20 cellular contexts compared by ENCODE assay signal in genomic region chr11:76691655-76692054, GRCh38. TPM values are rescaled to one million over a fixed set of nuclear protein-coding genes. Genes with fewer than 3 reads are reported as not detected.
A peak's percentile ranks its signal among the peaks of the same experiment; 100 is the strongest.
DNase-seq lines count a peak whose midpoint lies in the region; ATAC-seq and TF ChIP-seq lines count a peak whose summit lies in the region.
"Had no signal": no experiment of that assay in that cellular context is flagged by ENCODE, and none has a peak within 500 bp of the region (broad histone marks: within the 10 kb centered on the region; RNA-seq: fewer than 3 reads in every experiment).

No MANE protein-coding gene starts in this region.

- H3K14ac ChIP-seq in IMR-90 (replicated peaks; ENCODE audit: low read depth, low read length), result no peak overlapping the region

- H2AK9ac ChIP-seq in IMR-90 (replicated peaks; ENCODE audit: low read depth, low read length, poor library complexity), result no peak overlapping the region

- no peak overlapping the region for H2BK5ac ChIP-seq in IMR-90 (ENCODE audit: low read depth, low read length, poor library complexity, severe bottlenecking)

- H2BK15ac ChIP-seq in IMR-90 (ENCODE audit: low read depth, low read length), result no peak overlapping the region

- H2BK20ac ChIP-seq in IMR-90 (ENCODE audit: low read depth, low read length), result no peak overlapping the region

- H3K4me2 ChIP-seq in IMR-90 (ENCODE audit: low read depth, low read length) (no peak overlapping the region), smooth muscle cell (no peak overlapping the region)

- WGBS in right cardiac atrium, result 89% methylated on average over 1 of the region's 1 CpG
- WGBS in IMR-90 (ENCODE audit: extremely low coverage in 2 of 2, insufficient read length in 1 of 2), 2 experiments, result no CpG with 5 or more reads among the region's 1 CpG
- WGBS in smooth muscle cell (ENCODE audit: low lambda C conversion rate), result 74% methylated on average over 1 of the region's 1 CpG

- H3K4me3 Mint-ChIP-seq in dendritic cell treated with granulocyte-macrophage colony-stimulating factor and Interleukin-4, amounts not matched to agents 40 ng/mL and 50 ng/mL, for 4 days, result no peak overlapping the region
- H3K4me3 Mint-ChIP-seq: CD4-positive, alpha-beta memory T cell had no signal

- H3K23ac ChIP-seq in IMR-90 (ENCODE audit: low read depth, low read length), result no peak overlapping the region; the same call in 1 of the 2 replicates

- H4K5ac ChIP-seq in IMR-90 (ENCODE audit: low read depth, low read length), result no peak overlapping the region

- ATAC-seq in Right ventricle myocardium inferior, result no peak
- no peak for ATAC-seq in right cardiac atrium
- no peak for ATAC-seq in IMR-90 (ENCODE audit: low read depth)
- ATAC-seq in GM18868 (IDR thresholded peaks at IDR 0.05; ENCODE audit: unreplicated experiment), result no peak

- H3K9ac ChIP-seq in IMR-90 (ENCODE audit: low read depth, low read length) (no peak overlapping the region), smooth muscle cell (ENCODE audit: low read depth) (peak overlapping the region; percentile 59)
- H3K9ac ChIP-seq: GM23248 had no signal

- H2AK5ac ChIP-seq in IMR-90 (ENCODE audit: low read depth, low read length), result peak overlapping the region; percentile 43; the same call in 1 of the 2 replicates

- H3K36me3 ChIP-seq in IMR-90 (ENCODE audit: control insufficient read depth, insufficient read depth, low read length) (no peaks in the 10 kb centered on the region), smooth muscle cell (ENCODE audit: low read depth) (no peaks in the 10 kb centered on the region)

- H3K4me3 ChIP-seq in right cardiac atrium (ENCODE audit: low read length), result no peak overlapping the region
- H3K4me3 ChIP-seq in IMR-90 (ENCODE audit: insufficient read depth, low read depth, low read length), result no peak overlapping the region
- H3K4me3 ChIP-seq in smooth muscle cell, result no peak overlapping the region
- H3K4me3 ChIP-seq: GM23248 had no signal

- H4K91ac ChIP-seq in IMR-90 (ENCODE audit: insufficient read depth, low read depth, low read length), result no peak overlapping the region; the same call in 1 of the 2 replicates

- POLR2A ChIA-PET in IMR-90 (lab: Charles Lee; ENCODE audit: unreplicated experiment), result no interaction called here

- H2BK120ac ChIP-seq in IMR-90 (ENCODE audit: low read depth, low read length), result no peak overlapping the region

- TF ChIP-seq CTCF in IMR-90 (conservative IDR thresholded peaks at IDR 0.05; ENCODE audit: low read depth, low read length), result no peak
- no peak for TF ChIP-seq CTCF in smooth muscle cell (IDR thresholded peaks at IDR 0.05; ENCODE audit: borderline replicate concordance, insufficient read depth, poor library complexity, severe bottlenecking)

- dilution Hi-C loops in IMR-90 (cut with HindIII; ENCODE audit: low sequenced_read_pairs, unreplicated experiment), result no loop called here

- H3K4me1 Mint-ChIP-seq in dendritic cell treated with granulocyte-macrophage colony-stimulating factor and Interleukin-4, amounts not matched to agents 40 ng/mL and 50 ng/mL, for 4 days (ENCODE audit: low read depth), result peaks cover 72% of the 10 kb centered on the region

- intact Hi-C loops in Right ventricle myocardium inferior (cut with DNase I), result no loop called here
- intact Hi-C loops in right cardiac atrium (cut with DNase I), result no loop called here
- intact Hi-C loops in IMR-90 (cut with micrococcal nuclease), result no loop called here
- intact Hi-C loops in dendritic cell treated with granulocyte-macrophage colony-stimulating factor and Interleukin-4, amounts not matched to agents 40 ng/mL and 50 ng/mL, for 4 days (cut with micrococcal nuclease), result no loop called here

- no peaks in the 10 kb centered on the region for H3K4me1 ChIP-seq in right cardiac atrium (ENCODE audit: control insufficient read depth, insufficient read depth, low read length)
- peaks cover 5% of the 10 kb centered on the region; the same call in 1 of the 2 replicates for H3K4me1 ChIP-seq in IMR-90 (ENCODE audit: control insufficient read depth, insufficient read depth, low read length)
- no peaks in the 10 kb centered on the region for H3K4me1 ChIP-seq in smooth muscle cell (ENCODE audit: low read depth)

- no peaks in the 10 kb centered on the region for H3K36me3 Mint-ChIP-seq in dendritic cell treated with granulocyte-macrophage colony-stimulating factor and Interleukin-4, amounts not matched to agents 40 ng/mL and 50 ng/mL, for 4 days (ENCODE audit: low read depth)
- H3K36me3 Mint-ChIP-seq: CD4-positive, alpha-beta memory T cell had no signal

- H3K4ac ChIP-seq in IMR-90 (ENCODE audit: low read depth, low read length), result no peak overlapping the region

- H3K9me3 Mint-ChIP-seq in dendritic cell treated with granulocyte-macrophage colony-stimulating factor and Interleukin-4, amounts not matched to agents 40 ng/mL and 50 ng/mL, for 4 days, result no peaks in the 10 kb centered on the region
- H3K9me3 Mint-ChIP-seq: CD4-positive, alpha-beta memory T cell had no signal

- no peak overlapping the region for H2AFZ ChIP-seq in IMR-90 (replicated peaks; ENCODE audit: low read length, poor library complexity)
- no peak overlapping the region for H2AFZ ChIP-seq in smooth muscle cell (ENCODE audit: low read depth)
- H2AFZ ChIP-seq: GM23248 had no signal

- no peak for TF ChIP-seq POLR2A in IMR-90 (IDR thresholded peaks at IDR 0.05; ENCODE audit: low read depth, low read length)

- no peaks in the 10 kb centered on the region for H3K79me2 ChIP-seq in smooth muscle cell (ENCODE audit: low read depth)

- in situ Hi-C loops in IMR-90 (cut with MboI; ENCODE audit: low sequenced_read_pairs), result no loop called here

- H3K27me3 ChIP-seq in right cardiac atrium (ENCODE audit: control insufficient read depth, insufficient read depth) (no peaks in the 10 kb centered on the region), IMR-90 (ENCODE audit: control insufficient read depth, insufficient read depth, low read length) (peaks cover 2% of the 10 kb centered on the region; the same call in 1 of the 2 replicates), smooth muscle cell (ENCODE audit: low read depth) (no peaks in the 10 kb centered on the region)

- no TSS peak for BruUV-seq in IMR-90 (replicated peaks; lab: Mats Ljungman, UMichigan)

- no peak overlapping the region for H3K56ac ChIP-seq in IMR-90 (ENCODE audit: extremely low read depth, insufficient read depth, low read length)

- CTCF ChIA-PET in IMR-90 (lab: Yijun Ruan, JAX), result no interaction called here

- peak overlapping the region; percentile 28 for H3K27ac Mint-ChIP-seq in dendritic cell treated with granulocyte-macrophage colony-stimulating factor and Interleukin-4, amounts not matched to agents 40 ng/mL and 50 ng/mL, for 4 days

- peaks cover 15% of the 10 kb centered on the region for H3K27me3 Mint-ChIP-seq in dendritic cell treated with granulocyte-macrophage colony-stimulating factor and Interleukin-4, amounts not matched to agents 40 ng/mL and 50 ng/mL, for 4 days

- no peaks in the 10 kb centered on the region for H3K9me3 ChIP-seq in right cardiac atrium (ENCODE audit: control insufficient read depth, low read length)
- H3K9me3 ChIP-seq in IMR-90 (ENCODE audit: control insufficient read depth, insufficient read depth, low read length), result no peaks in the 10 kb centered on the region
- no peaks in the 10 kb centered on the region for H3K9me3 ChIP-seq in smooth muscle cell (replicated peaks; ENCODE audit: low read depth)

- no peak overlapping the region for H4K8ac ChIP-seq in IMR-90 (ENCODE audit: low read depth in 2 of 2, low read length in 2 of 2)

- DNase-seq in Right ventricle myocardium inferior (ENCODE audit: missing footprints), result peak; percentile 45
- no peak for DNase-seq in right cardiac atrium
- DNase-seq in IMR-90, result no peak
- no peak for DNase-seq in smooth muscle cell (lab: John Stamatoyannopoulos, UW; ENCODE audit: unreplicated experiment)
- no peak for DNase-seq in activated effector memory CD4-positive, alpha-beta T cell treated with Interleukin-2 at 50 U/mL for 16 hours
- DNase-seq: 8988T; C1 segment of cervical spinal cord; Calu3; CD4-positive, alpha-beta memory T cell; COR-L47; DMS53; DMS79 treated with DMSO at 0.1 percent for 48 hours; GF-D8; GM23248; H7; HCEC 1CT had no signal

- no peak for TF ChIP-seq RAD21 in IMR-90 (IDR thresholded peaks at IDR 0.05; ENCODE audit: low read length)

- no peaks in the 10 kb centered on the region for H3F3A ChIP-seq in smooth muscle cell (ENCODE audit: low read depth)

- no peaks in the 10 kb centered on the region for H3K79me1 ChIP-seq in IMR-90 (ENCODE audit: low read depth in 1 of 2, low read length in 2 of 2)

- no peaks in the 10 kb centered on the region for H3K9me1 ChIP-seq in IMR-90 (ENCODE audit: insufficient read depth, low read length)

- H4K20me1 ChIP-seq in IMR-90 (ENCODE audit: insufficient read depth, low read length), result no peaks in the 10 kb centered on the region
- H4K20me1 ChIP-seq in smooth muscle cell (ENCODE audit: low read depth), result no peaks in the 10 kb centered on the region

- H3K27ac ChIP-seq in right cardiac atrium (ENCODE audit: low read length) (no peak overlapping the region), IMR-90 (ENCODE audit: insufficient read depth, low read length) (no peak overlapping the region), smooth muscle cell (ENCODE audit: low read depth) (peak overlapping the region; percentile 81)
- H3K27ac ChIP-seq: GM23248 had no signal

- peak overlapping the region; percentile 12; the same call in 1 of the 2 replicates for H3K18ac ChIP-seq in IMR-90 (ENCODE audit: low read depth, low read length)

TF ChIP-seq in IMR-90, 13 proteins besides CTCF, POLR2A, EP300 and RAD21 (continues in another document):
- TF ChIP-seq MXI1 (IDR thresholded peaks at IDR 0.05; ENCODE audit: borderline replicate concordance, low read depth, low read length), result no peak
- TF ChIP-seq MAZ (IDR thresholded peaks at IDR 0.05; ENCODE audit: borderline replicate concordance, low read depth, low read length), result no peak
- no peak for TF ChIP-seq CHD1 (IDR thresholded peaks at IDR 0.05; ENCODE audit: low read depth, low read length)
- TF ChIP-seq RCOR1 (IDR thresholded peaks at IDR 0.05; ENCODE audit: insufficient replicate concordance, low read length), result no peak
- no peak for TF ChIP-seq CEBPB (IDR thresholded peaks at IDR 0.05; ENCODE audit: low read depth, low read length)
- no peak for TF ChIP-seq FOS (IDR thresholded peaks at IDR 0.05; ENCODE audit: low read depth, low read length)
- TF ChIP-seq BHLHE40 (IDR thresholded peaks at IDR 0.05; ENCODE audit: low read depth, low read length), result no peak

RNA-seq across cellular contexts. Expression of gene LRRC32, which starts 21.1 kb away (rescaled TPM):
- total RNA-seq in Right ventricle myocardium inferior (32.5 TPM), right cardiac atrium (10 to 100 TPM; 27.7 to 49.9 (median 44.9) TPM), IMR-90 (2012; rRNA removed) (4.2 and 5.2 TPM in 2 replicates), smooth muscle cell (147 and 171 TPM in 2 replicates)
- polyA plus RNA-seq in right cardiac atrium (72.1 TPM), IMR-90 (2012; rRNA removed) (13.0 and 13.7 TPM in 2 replicates), smooth muscle cell (330 and 444 TPM in 2 replicates)
- polyA plus RNA-seq in IMR-90 (2012; cell fraction: cytosol; rRNA removed), result 10.9 and 20.1 TPM in 2 replicates
- 8.8 and 12.9 TPM in 2 replicates for polyA plus RNA-seq in IMR-90 (2012; cell fraction: nucleus; rRNA removed; ENCODE audit: low replicate concordance)
- total RNA-seq: A673, Calu3, G401 had no signal
